12 cellular contexts compared by ENCODE assay signal in genomic region chr12:124130717-124131670, GRCh38.
DNase-seq lines count a peak whose midpoint lies in the region; ATAC-seq lines count a peak whose summit lies in the region.
"Had no signal": no experiment of that assay in that cellular context is flagged by ENCODE, and none has a peak within 500 bp of the region (broad histone marks: within the 10 kb centered on the region; RNA-seq: fewer than 3 reads in every experiment).

No MANE protein-coding gene starts in this region.

- no peaks in the 10 kb centered on the region for H3K27me3 ChIP-seq in H7 (ENCODE audit: control insufficient read depth, insufficient read depth, low read length)

- DNase-seq in COLO668 (lab: John Stamatoyannopoulos, UW; ENCODE audit: unreplicated experiment) (peak; percentile 79), T-helper 17 cell (no peak), NCI-H1105 treated with DMSO at 0.1 percent for 48 hours (lab: John Stamatoyannopoulos, UW) (no peak), NCI-H1694 treated with DMSO at 0.1 percent for 48 hours (lab: John Stamatoyannopoulos, UW) (no peak), H7 (no peak), KG1 (lab: John Stamatoyannopoulos, UW) (no peak)
- DNase-seq: activated CD4-positive, alpha-beta T cell treated with anti-CD3 and anti-CD28 coated beads for 4 hours; caudate nucleus; GM23248; NCI-H226 had no signal

- no peak overlapping the region for H3K4me3 ChIP-seq in H7 (ENCODE audit: insufficient read depth, low read depth, low read length)
- H3K4me3 ChIP-seq: GM23248 had no signal

- no peaks in the 10 kb centered on the region for H3K4me1 Mint-ChIP-seq in T-helper 17 cell

- H3K27ac Mint-ChIP-seq in T-helper 17 cell, result no peak overlapping the region

- H3K36me3 ChIP-seq in H7 (replicated peaks; ENCODE audit: control insufficient read depth, insufficient read depth, low read length), result no peaks in the 10 kb centered on the region

- peak; percentile 74 for ATAC-seq in GM19397 (IDR thresholded peaks at IDR 0.05; ENCODE audit: unreplicated experiment)
- peak; percentile 84 for ATAC-seq in HG03342 (IDR thresholded peaks at IDR 0.05; ENCODE audit: unreplicated experiment)
- ATAC-seq in T-helper 17 cell, result no peak

- no peaks in the 10 kb centered on the region for H3K9me3 ChIP-seq in T-helper 17 cell (ENCODE audit: control insufficient read depth, low read length, poor library complexity, severe bottlenecking)

- no peaks in the 10 kb centered on the region for H3K36me3 Mint-ChIP-seq in T-helper 17 cell (ENCODE audit: low read depth)

- peak overlapping the region; percentile 19 for H3K4me3 Mint-ChIP-seq in T-helper 17 cell

- H3K27me3 Mint-ChIP-seq in T-helper 17 cell, result peaks cover 32% of the 10 kb centered on the region
